ENCODE assay signal across 13 cellular contexts in the genomic region with DNA sequence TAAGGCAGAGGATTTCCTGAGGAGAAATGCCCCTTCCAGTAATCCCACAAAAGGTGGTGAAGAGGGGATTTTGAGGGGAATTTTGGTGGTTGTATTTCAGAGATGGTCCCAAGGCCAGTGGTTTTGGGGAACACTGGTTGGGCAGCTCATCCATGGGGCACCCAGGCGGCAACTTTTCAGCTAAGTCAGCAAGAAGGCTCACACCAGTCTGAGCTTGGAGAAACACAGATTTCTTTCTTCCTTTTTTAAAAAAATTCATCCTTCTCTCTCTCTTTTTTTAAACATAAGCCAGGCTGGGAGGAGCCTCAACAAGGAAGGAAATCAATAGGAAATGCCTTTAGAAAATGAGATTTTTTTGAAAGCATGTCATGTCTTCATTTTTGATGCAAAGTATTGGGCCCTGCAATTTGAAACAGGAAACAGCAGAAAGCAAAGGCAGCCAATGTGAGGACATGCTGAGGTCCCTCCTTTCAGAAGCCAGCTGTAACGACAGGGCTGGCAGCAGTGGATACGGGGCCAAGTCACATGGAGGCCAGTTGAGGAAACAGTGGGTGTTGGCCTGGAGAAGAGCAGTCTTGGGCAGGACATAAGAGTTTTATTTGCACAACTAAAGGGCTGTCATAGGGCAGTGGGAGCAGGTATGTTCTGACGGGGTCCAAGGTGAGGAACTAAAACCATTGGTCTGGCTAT.
DNase-seq lines count a peak whose midpoint lies in the region; ATAC-seq and TF ChIP-seq lines count a peak whose summit lies in the region.
"Had no signal": no experiment of that assay in that cellular context is flagged by ENCODE, and none has a peak within 500 bp of the region (broad histone marks: within the 10 kb centered on the region; RNA-seq: fewer than 3 reads in every experiment).

No MANE protein-coding gene starts in this region.

- ATAC-seq in heart right ventricle = peak; percentile 76 to 95 (median 87)
- peak; percentile 70 for ATAC-seq in naive thymus-derived CD4-positive, alpha-beta T cell
- ATAC-seq in aorta (ENCODE audit: low FRiP score) = peak; percentile 73
- no peak for ATAC-seq in GM19035 (IDR thresholded peaks at IDR 0.05; ENCODE audit: unreplicated experiment)
- ATAC-seq: activated T-cell treated with anti-CD3 and anti-CD28 coated beads, Interleukin-2, amount 50 U/mL, for 72 hours had no signal

- intact Hi-C loops in heart right ventricle (cut with DNase I) (loop anchor here in 3 of 10 donors (10.0 kb wide), 3 partner anchors 90 to 410 kb away; no protein-coding TSS in a partner anchor), aorta (cut with DNase I) (loop anchor here in 1 of 2 donors (5.0 kb wide), 1 partner anchor 1307 kb away; no protein-coding TSS in a partner anchor)
- intact Hi-C loops in naive thymus-derived CD4-positive, alpha-beta T cell (cut with micrococcal nuclease) = no loop called here

- H3K27me3 ChIP-seq in heart right ventricle (no peaks in the 10 kb centered on the region), aorta (ENCODE audit: control insufficient read depth in 1 of 2, insufficient read depth in 2 of 2, low read length in 1 of 2) (no peaks in the 10 kb centered on the region)
- H3K27me3 ChIP-seq in naive thymus-derived CD4-positive, alpha-beta T cell (ENCODE audit: control insufficient read depth in 2 of 2, insufficient read depth in 2 of 2, low read length in 2 of 2) = no peaks in the 10 kb centered on the region

- POLR2A ChIA-PET in naive thymus-derived CD4-positive, alpha-beta T cell (lab: Charles Lee) = no interaction called here

- H3K9me3 ChIP-seq in heart right ventricle = no peaks in the 10 kb centered on the region
- H3K9me3 ChIP-seq in naive thymus-derived CD4-positive, alpha-beta T cell (ENCODE audit: control insufficient read depth in 2 of 3, low read length in 3 of 3) = no peaks in the 10 kb centered on the region
- no peaks in the 10 kb centered on the region for H3K9me3 ChIP-seq in aorta (ENCODE audit: control insufficient read depth, low read length)

- 38 to 49% methylated on average over 4 of the region's 4 CpGs for WGBS in heart right ventricle, 2 donors
- WGBS in aorta, 2 donors = 50 to 52% methylated on average over 4 of the region's 4 CpGs

- H3K4me1 Mint-ChIP-seq in naive thymus-derived CD4-positive, alpha-beta T cell = peaks cover 0 to 4% (median 0%) of the 10 kb centered on the region in 7 donors
- H3K4me1 Mint-ChIP-seq: endodermal cell had no signal

- no peak overlapping the region for H3K4me3 Mint-ChIP-seq in naive thymus-derived CD4-positive, alpha-beta T cell
- H3K4me3 Mint-ChIP-seq: activated T-cell treated with anti-CD3 and anti-CD28 coated beads, Interleukin-2, amount 50 U/mL, for 72 hours; endodermal cell had no signal

- H3K27ac ChIP-seq in heart right ventricle = peak overlapping the region in 8 of 10 donors; percentile 18 to 74 (median 52)
- H3K27ac ChIP-seq in naive thymus-derived CD4-positive, alpha-beta T cell (ENCODE audit: low read depth, low read length) = no peak overlapping the region
- no peak overlapping the region for H3K27ac ChIP-seq in aorta (ENCODE audit: low read depth in 1 of 2, low read length in 2 of 2)
- H3K27ac ChIP-seq: 22Rv1 had no signal

- peaks cover 0 to 12% (median 3%) of the 10 kb centered on the region in 11 donors for H3K9me3 Mint-ChIP-seq in naive thymus-derived CD4-positive, alpha-beta T cell
- H3K9me3 Mint-ChIP-seq: endodermal cell had no signal

- H3K27me3 Mint-ChIP-seq in naive thymus-derived CD4-positive, alpha-beta T cell = peaks cover 6 to 26% (median 20%) of the 10 kb centered on the region in 5 donors

- H3K36me3 ChIP-seq in heart right ventricle (no peaks in the 10 kb centered on the region), aorta (ENCODE audit: control insufficient read depth in 1 of 2, insufficient read depth in 2 of 2, low read length in 1 of 2) (no peaks in the 10 kb centered on the region)
- H3K36me3 ChIP-seq in naive thymus-derived CD4-positive, alpha-beta T cell (ENCODE audit: control insufficient read depth in 2 of 3, insufficient read depth in 3 of 3, low read length in 3 of 3) = no peaks in the 10 kb centered on the region

- TF ChIP-seq CTCF in heart right ventricle (IDR thresholded peaks at IDR 0.05) = no peak

- CTCF ChIA-PET in naive thymus-derived CD4-positive, alpha-beta T cell (lab: Charles Lee) = no interaction called here

- DNase-seq in DMS53 (lab: John Stamatoyannopoulos, UW) (peak; percentile 3), DMS53 treated with DMSO at 0.1 percent for 48 hours (lab: John Stamatoyannopoulos, UW; ENCODE audit: unreplicated experiment) (no peak), heart right ventricle (peak; percentile 43 to 68), aorta (peak in 1 of 2 donors; percentile 88), HCEC 1CT (no peak), NCI-H1930 (lab: John Stamatoyannopoulos, UW) (no peak)
- DNase-seq in naive thymus-derived CD4-positive, alpha-beta T cell = no peak
- DNase-seq: activated CD4-positive, CD25-positive, alpha-beta regulatory T cell treated with anti-CD3 and anti-CD28 coated beads, Interleukin-2, amount 50 U/mL, for 72 hours; activated T-cell treated with anti-CD3 and anti-CD28 coated beads, Interleukin-2, amount 50 U/mL, for 72 hours; endodermal cell; NCI-H2081 had no signal

- no peak overlapping the region for H3K27ac Mint-ChIP-seq in naive thymus-derived CD4-positive, alpha-beta T cell
- H3K27ac Mint-ChIP-seq: activated T-cell treated with anti-CD3 and anti-CD28 coated beads, Interleukin-2, amount 50 U/mL, for 72 hours; endodermal cell had no signal

- H3K4me1 ChIP-seq in heart right ventricle = peaks cover 0 to 21% (median 13%) of the 10 kb centered on the region in 9 donors
- no peaks in the 10 kb centered on the region for H3K4me1 ChIP-seq in naive thymus-derived CD4-positive, alpha-beta T cell (ENCODE audit: control insufficient read depth in 2 of 2, insufficient read depth in 2 of 2, low read length in 2 of 2)
- H3K4me1 ChIP-seq in aorta (ENCODE audit: control insufficient read depth in 1 of 2, insufficient read depth in 2 of 2, low read length in 2 of 2) = no peaks in the 10 kb centered on the region

- H3K4me3 ChIP-seq in heart right ventricle (no peak overlapping the region), aorta (ENCODE audit: low read length in 2 of 2) (no peak overlapping the region)
- H3K4me3 ChIP-seq in naive thymus-derived CD4-positive, alpha-beta T cell (ENCODE audit: low read length) = no peak overlapping the region

- no peaks in the 10 kb centered on the region for H3K36me3 Mint-ChIP-seq in naive thymus-derived CD4-positive, alpha-beta T cell

Comparison
In these comparisons a context has a peak if more than half of its experiments do, and no peak if none do; other contexts are left out.
1. DNase-seq: peak in DMS53 (single experiment) and heart right ventricle (2 of 2); none in DMS53 treated with DMSO at 0.1 percent for 48 hours (single experiment), naive thymus-derived CD4-positive, alpha-beta T cell (0 of 9), HCEC 1CT (single experiment) and NCI-H1930 (0 of 2).
2. H3K27ac ChIP-seq: peak in heart right ventricle (8 of 10); none in naive thymus-derived CD4-positive, alpha-beta T cell (single experiment) and aorta (0 of 2).